ENCODE assay signal across 8 cellular contexts in the genomic region with DNA sequence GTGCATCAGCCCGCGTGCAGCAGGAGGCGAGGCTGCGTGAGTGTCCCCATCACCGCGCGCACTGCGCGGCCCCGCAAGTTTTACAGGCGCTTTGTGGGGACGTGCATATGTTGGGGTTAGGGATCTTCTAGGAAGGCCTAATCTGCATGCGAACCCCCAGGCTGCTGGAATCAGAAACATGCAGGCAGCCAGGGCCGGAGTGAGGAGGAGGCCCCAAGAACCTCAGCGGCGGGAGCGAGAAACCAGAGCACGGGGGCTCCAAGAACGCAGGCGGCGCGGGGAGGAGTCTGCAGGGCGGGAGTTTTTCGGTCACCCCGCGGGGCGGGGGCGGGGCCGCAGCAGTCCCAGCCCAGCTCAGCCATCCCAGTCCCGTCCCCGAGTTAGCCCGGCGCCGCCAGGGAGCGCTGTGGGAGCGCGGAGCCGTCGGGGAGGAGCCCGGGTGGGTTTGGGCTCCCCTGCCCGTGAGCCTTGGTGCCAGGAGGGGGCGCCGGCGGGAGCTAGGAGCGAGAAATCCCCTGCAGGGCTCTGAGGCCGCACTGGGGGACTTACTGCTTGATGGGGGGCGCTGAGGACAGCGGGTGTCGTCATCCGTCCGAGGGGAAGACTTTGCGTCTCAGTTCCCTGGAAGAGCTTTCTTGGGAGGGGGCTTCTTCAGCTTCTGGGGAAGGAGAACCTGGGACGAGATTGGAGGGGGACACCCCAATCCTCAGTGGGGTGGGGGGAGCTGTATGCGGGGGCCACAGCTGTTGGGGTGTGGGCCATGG. TPM values are rescaled to one million over a fixed set of nuclear protein-coding genes. Genes with fewer than 3 reads are reported as not detected.
DNase-seq lines count a peak whose midpoint lies in the region; ATAC-seq, FAIRE-seq and TF ChIP-seq lines count a peak whose summit lies in the region.

No MANE protein-coding gene starts in this region.

- peak overlapping the region; percentile 67 for H3K4me3 Mint-ChIP-seq in activated B cell treated with CpG ODN at 0.5 μM for 24 hours

- no peaks in the 10 kb centered on the region for H3K9me3 Mint-ChIP-seq in activated B cell treated with CpG ODN at 0.5 μM for 24 hours

- peak; percentile 76 for ATAC-seq in HG03139 (IDR thresholded peaks at IDR 0.05; ENCODE audit: unreplicated experiment)
- ATAC-seq in activated B cell treated with CpG ODN at 0.5 μM for 24 hours (ENCODE audit: low read depth), result peak; percentile 91
- ATAC-seq in HG02840 (IDR thresholded peaks at IDR 0.05; ENCODE audit: low FRiP score, unreplicated experiment), result no peak

- FAIRE-seq in GM12891 (lab: Jason Lieb, UNC), result peak; percentile 94

- peaks cover 24% of the 10 kb centered on the region for H3K27me3 Mint-ChIP-seq in activated B cell treated with CpG ODN at 0.5 μM for 24 hours

- TF ChIP-seq POLR2A in GM12891 (IDR thresholded peaks at IDR 0.05; ENCODE audit: low read depth, low read length), result no peak

- H3K36me3 Mint-ChIP-seq in activated B cell treated with CpG ODN at 0.5 μM for 24 hours (ENCODE audit: low read depth), result no peaks in the 10 kb centered on the region

- peaks cover 24% of the 10 kb centered on the region for H3K4me1 Mint-ChIP-seq in activated B cell treated with CpG ODN at 0.5 μM for 24 hours

- POLR2A ChIA-PET in activated B cell treated with CpG ODN at 0.5 μM for 24 hours (lab: Charles Lee), result interaction anchor here (0.5 to 1.7 kb wide), 11 partner anchors 13 to 1211 kb away, joined by 3 to 13 read pairs (median 4); a partner anchor contains a TSS

- H3K4me3 ChIP-seq in cardiac fibroblast (replicated peaks in 1 of 2; ENCODE audit: low read depth in 2 of 2, low read length in 2 of 2), result peak overlapping the region; percentile 32 to 40

- CTCF ChIA-PET in activated B cell treated with CpG ODN at 0.5 μM for 24 hours (lab: Charles Lee), result interaction anchor here (0.7 to 1.7 kb wide), 17 partner anchors 8 to 248 kb away, joined by 3 to 21 read pairs (median 5); a partner anchor contains a TSS

- peak; percentile 98 for DNase-seq in GM12891 (ENCODE audit: insufficient read length, low spot score)
- peak; percentile 96 for DNase-seq in NCI-H345 (lab: John Stamatoyannopoulos, UW)
- peak; percentile 83 for DNase-seq in activated B cell treated with CpG ODN at 0.5 μM for 24 hours
- peak; percentile 83 to 90 for DNase-seq in cardiac fibroblast (ENCODE audit: low read depth in 2 of 2)
- peak; percentile 83 for DNase-seq in kidney glomerular epithelial cell (lab: John Stamatoyannopoulos, UW)
- peak; percentile 86 for DNase-seq in stimulated activated CD4-positive, alpha-beta T cell treated with anti-CD3 and anti-CD28 coated beads, Interleukin-2, amount 100 ng/mL, for 4 hours (ENCODE audit: low read depth)

- TF ChIP-seq CTCF in activated B cell treated with CpG ODN at 0.5 μM for 24 hours (IDR thresholded peaks at IDR 0.05) (no peak), cardiac fibroblast (IDR thresholded peaks at IDR 0.05; ENCODE audit: low read depth, low read length) (peak; percentile 77)

- H3K27ac Mint-ChIP-seq in activated B cell treated with CpG ODN at 0.5 μM for 24 hours, result peak overlapping the region; percentile 18

- intact Hi-C loops in activated B cell treated with CpG ODN at 0.5 μM for 24 hours (cut with micrococcal nuclease), result loop anchor here (1.0 kb wide), 5 partner anchors 13 to 218 kb away; a partner anchor contains a TSS

TF ChIP-seq in GM12891, 5 proteins besides CTCF, POLR2A, EP300 and RAD21:
- TF ChIP-seq SPI1 (IDR thresholded peaks at IDR 0.05; ENCODE audit: low read depth, low read length) (no peak), POU2F2 (IDR thresholded peaks at IDR 0.05; ENCODE audit: low read depth, low read length) (no peak), POLR2AphosphoS5 (IDR thresholded peaks at IDR 0.05; ENCODE audit: low read depth, low read length) (no peak), PAX5 (IDR thresholded peaks at IDR 0.05; ENCODE audit: insufficient read depth, low read length, severe bottlenecking) (no peak), TAF1 (IDR thresholded peaks at IDR 0.05; ENCODE audit: low read depth, low read length) (no peak)
TF ChIP-seq in GM12891: peak in this region for 0.

RNA-seq across cellular contexts. Expression of a gene that starts 0.9 kb away (rescaled TPM):
- polyA plus RNA-seq in GM12891 (2012; ENCODE audit: low read depth, missing spikeins), result 0.08 TPM
- 0.32 and 0.42 TPM in 2 replicates for total RNA-seq in activated B cell treated with CpG ODN at 0.5 μM for 24 hours

RNA-seq across cellular contexts. Expression of a gene that starts 13.0 kb away (rescaled TPM):
- polyA plus RNA-seq in GM12891 (2012; ENCODE audit: low read depth, missing spikeins), result 7.6 TPM
- total RNA-seq in activated B cell treated with CpG ODN at 0.5 μM for 24 hours, result 82.8 and 89.1 TPM in 2 replicates

RNA-seq across cellular contexts. Expression of a gene that starts 19.4 kb away (rescaled TPM):
- 1.0 TPM for polyA plus RNA-seq in GM12891 (2012; ENCODE audit: low read depth, missing spikeins)
- total RNA-seq in activated B cell treated with CpG ODN at 0.5 μM for 24 hours, result 7.5 and 9.8 TPM in 2 replicates

RNA-seq across cellular contexts. Expression of a gene that starts 35.6 kb away (rescaled TPM):
- not detected for polyA plus RNA-seq in GM12891 (2012; ENCODE audit: low read depth, missing spikeins)
- total RNA-seq in activated B cell treated with CpG ODN at 0.5 μM for 24 hours, result not detected in 2 replicates

RNA-seq across cellular contexts. Expression of a gene that starts 47.3 kb away (rescaled TPM):
- 0.14 TPM for polyA plus RNA-seq in GM12891 (2012; ENCODE audit: low read depth, missing spikeins)
- not detected in 2 replicates for total RNA-seq in activated B cell treated with CpG ODN at 0.5 μM for 24 hours
